1 cellular context compared by ENCODE assay signal in the genomic region with DNA sequence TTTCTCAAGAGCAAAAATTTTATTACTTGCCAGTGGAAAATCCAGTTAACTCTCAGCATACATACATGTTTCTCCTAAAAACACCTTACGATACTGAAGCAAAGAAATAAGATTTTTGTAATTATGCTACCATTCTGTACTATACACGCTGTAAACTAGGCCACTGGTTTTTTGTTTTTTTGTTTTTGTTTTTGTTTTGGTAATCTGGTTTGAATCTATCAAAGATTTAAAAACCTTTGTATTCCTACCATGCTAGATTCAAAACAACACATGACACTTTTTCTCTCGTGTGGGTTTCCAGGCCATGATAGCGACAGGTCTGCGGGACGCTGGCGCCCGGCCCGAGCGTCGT.
A peak's percentile ranks its signal among the peaks of the same experiment; 100 is the strongest.
TF ChIP-seq lines count a peak whose summit lies in the region.

No MANE protein-coding gene starts in this region.

TF ChIP-seq in K562, 482 proteins besides CTCF, POLR2A, EP300 and RAD21 (continued from another document):
- TF ChIP-seq, protein P1, sequence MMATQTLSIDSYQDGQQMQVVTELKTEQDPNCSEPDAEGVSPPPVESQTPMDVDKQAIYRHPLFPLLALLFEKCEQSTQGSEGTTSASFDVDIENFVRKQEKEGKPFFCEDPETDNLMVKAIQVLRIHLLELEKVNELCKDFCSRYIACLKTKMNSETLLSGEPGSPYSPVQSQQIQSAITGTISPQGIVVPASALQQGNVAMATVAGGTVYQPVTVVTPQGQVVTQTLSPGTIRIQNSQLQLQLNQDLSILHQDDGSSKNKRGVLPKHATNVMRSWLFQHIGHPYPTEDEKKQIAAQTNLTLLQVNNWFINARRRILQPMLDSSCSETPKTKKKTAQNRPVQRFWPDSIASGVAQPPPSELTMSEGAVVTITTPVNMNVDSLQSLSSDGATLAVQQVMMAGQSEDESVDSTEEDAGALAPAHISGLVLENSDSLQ (IDR thresholded peaks at IDR 0.05): peak; percentile 19; the same call in 1 of the 2 replicates
- TF ChIP-seq HDAC2 (IDR thresholded peaks at IDR 0.05) (no peak), C11orf30 (IDR thresholded peaks at IDR 0.05; ENCODE audit: low read depth) (0 out of 2 replicates have a peak, but pooled peaks have one; percentile 7), MYNN (IDR thresholded peaks at IDR 0.05) (no peak), MYNN (CRISPR knock-in tag; IDR thresholded peaks at IDR 0.05) (no peak), ZNF197 (CRISPR knock-in tag; IDR thresholded peaks at IDR 0.05; ENCODE audit: low read depth) (no peak)
